1 cellular context compared by ENCODE assay signal in genomic region chr1:30708361-30708728, GRCh38.
TF ChIP-seq lines count a peak whose summit lies in the region.

No MANE protein-coding gene starts in this region.

TF ChIP-seq in HCT116, 20 proteins besides CTCF, POLR2A, EP300 and RAD21 (continued from another document):
- TF ChIP-seq ZBTB33 (IDR thresholded peaks at IDR 0.05; ENCODE audit: extremely low read depth, insufficient replicate concordance, low read length) (no peak), YY1 (IDR thresholded peaks at IDR 0.05; ENCODE audit: extremely low read depth, insufficient replicate concordance, low read depth, low read length) (no peak), EZH2 (IDR thresholded peaks at IDR 0.05) (no peak), CEBPB (IDR thresholded peaks at IDR 0.05; ENCODE audit: low read depth) (no peak), EZH2phosphoT487 (IDR thresholded peaks at IDR 0.05; ENCODE audit: borderline replicate concordance) (no peak), SP1 (IDR thresholded peaks at IDR 0.05; ENCODE audit: low read depth) (no peak), SRF (IDR thresholded peaks at IDR 0.05; ENCODE audit: low read depth) (no peak), EGR1 (IDR thresholded peaks at IDR 0.05; ENCODE audit: low read depth) (no peak), CBX3 (IDR thresholded peaks at IDR 0.05; ENCODE audit: low read depth) (no peak), POLR2AphosphoS5 (IDR thresholded peaks at IDR 0.05; ENCODE audit: low read depth, low read length) (no peak), ZFX (IDR thresholded peaks at IDR 0.05) (no peak), ATF3 (IDR thresholded peaks at IDR 0.05) (no peak), SIN3A (IDR thresholded peaks at IDR 0.05; ENCODE audit: low read depth) (no peak)
